In the genomic region with DNA sequence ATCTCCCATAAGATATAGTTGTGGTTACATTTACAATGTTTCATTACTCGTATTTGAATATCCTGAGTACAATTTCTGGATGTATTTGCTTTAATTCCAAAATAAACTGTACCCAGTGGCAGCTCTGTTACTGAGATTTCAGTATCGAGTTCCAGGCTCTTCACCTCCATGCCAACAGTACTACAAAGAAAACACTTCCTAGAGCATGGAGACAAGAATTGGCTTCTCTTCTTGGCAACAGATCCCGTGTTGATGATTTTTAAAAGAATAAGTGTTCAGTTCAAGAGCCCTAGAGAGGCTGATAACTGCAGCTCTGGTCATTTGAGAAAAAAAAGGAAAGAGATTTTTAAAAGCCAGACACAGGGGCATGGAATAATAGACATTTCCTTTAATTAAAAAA, we compare ENCODE assay signal across 27 cellular contexts.
A peak's percentile ranks its signal among the peaks of the same experiment; 100 is the strongest.
DNase-seq lines count a peak whose midpoint lies in the region; ATAC-seq and TF ChIP-seq lines count a peak whose summit lies in the region.
"Had no signal": no experiment of that assay in that cellular context is flagged by ENCODE, and none has a peak within 500 bp of the region (broad histone marks: within the 10 kb centered on the region; RNA-seq: fewer than 3 reads in every experiment).

No MANE protein-coding gene starts in this region.

- H3K4me1 Mint-ChIP-seq in GM23338 = peaks cover 28% of the 10 kb centered on the region
- H3K4me1 Mint-ChIP-seq in activated CD4-positive, alpha-beta T cell treated with anti-CD3 and anti-CD28 coated beads, Interleukin-2, amount 10 ng/mL, durations not matched to agents 24 days and 14 days = no peaks in the 10 kb centered on the region
- H3K4me1 Mint-ChIP-seq: activated CD4-positive, alpha-beta T cell treated with anti-CD3 and anti-CD28 coated beads, Interleukin-2, amount 10 ng/mL, durations not matched to agents 7 days and 5 days; activated naive CD4-positive, alpha-beta T cell treated with anti-CD3 and anti-CD28 coated beads, Interleukin-2, amount 50 U/mL, for 24 hours; memory B cell; nephron progenitor cell had no signal

- no peaks in the 10 kb centered on the region for H3K9me2 ChIP-seq in GM23338 (ENCODE audit: insufficient read depth)

- no peaks in the 10 kb centered on the region for H4K20me1 ChIP-seq in GM23338 (replicated peaks; ENCODE audit: insufficient read depth)
- H4K20me1 ChIP-seq: BLaER1 had no signal

- no peak overlapping the region for H3K4me3 ChIP-seq in GM23338
- H3K4me3 ChIP-seq: BLaER1, breast epithelium, gastrocnemius medialis, PC-9, upper lobe of left lung had no signal

- peaks cover 17% of the 10 kb centered on the region for H3K4me1 ChIP-seq in GM23338 (ENCODE audit: insufficient read depth)
- H3K4me1 ChIP-seq: BLaER1, breast epithelium, gastrocnemius medialis, upper lobe of left lung had no signal

- H3K27ac ChIP-seq in GM23338 (ENCODE audit: low read depth) = no peak overlapping the region
- H3K27ac ChIP-seq: BLaER1, breast epithelium, gastrocnemius medialis, PC-9, upper lobe of left lung had no signal

- TF ChIP-seq CTCF in GM23338 (conservative IDR thresholded peaks at IDR 0.05; ENCODE audit: low read depth in 2 of 2) = no peak

- H3K27me3 Mint-ChIP-seq in GM23338 (ENCODE audit: insufficient read depth, low read depth, poor library complexity) = peaks cover 4% of the 10 kb centered on the region
- H3K27me3 Mint-ChIP-seq in activated CD4-positive, alpha-beta T cell treated with anti-CD3 and anti-CD28 coated beads, Interleukin-2, amount 10 ng/mL, durations not matched to agents 24 days and 14 days = no peaks in the 10 kb centered on the region
- H3K27me3 Mint-ChIP-seq: activated CD4-positive, alpha-beta T cell treated with anti-CD3 and anti-CD28 coated beads, Interleukin-2, amount 10 ng/mL, durations not matched to agents 7 days and 5 days; activated naive CD4-positive, alpha-beta T cell treated with anti-CD3 and anti-CD28 coated beads, Interleukin-2, amount 50 U/mL, for 24 hours; memory B cell had no signal

- intact Hi-C loops in activated CD4-positive, alpha-beta T cell treated with anti-CD3 and anti-CD28 coated beads, Interleukin-2, amount 10 ng/mL, durations not matched to agents 24 days and 14 days (cut with micrococcal nuclease) = no loop called here

- peaks cover 3% of the 10 kb centered on the region; the same call in 1 of the 3 replicates for H3K36me3 Mint-ChIP-seq in GM23338 (ENCODE audit: low read depth)
- H3K36me3 Mint-ChIP-seq in activated CD4-positive, alpha-beta T cell treated with anti-CD3 and anti-CD28 coated beads, Interleukin-2, amount 10 ng/mL, durations not matched to agents 24 days and 14 days (ENCODE audit: low read depth) = no peaks in the 10 kb centered on the region
- H3K36me3 Mint-ChIP-seq: activated naive CD4-positive, alpha-beta T cell treated with anti-CD3 and anti-CD28 coated beads, Interleukin-2, amount 50 U/mL, for 24 hours; memory B cell had no signal

- no peaks in the 10 kb centered on the region for H3K79me2 ChIP-seq in GM23338 (replicated peaks; ENCODE audit: insufficient read depth)

- H3K4me3 Mint-ChIP-seq in GM23338 = no peak overlapping the region
- H3K4me3 Mint-ChIP-seq in activated CD4-positive, alpha-beta T cell treated with anti-CD3 and anti-CD28 coated beads, Interleukin-2, amount 10 ng/mL, durations not matched to agents 24 days and 14 days = no peak overlapping the region
- H3K4me3 Mint-ChIP-seq: activated CD4-positive, alpha-beta T cell treated with anti-CD3 and anti-CD28 coated beads, Interleukin-2, amount 10 ng/mL, durations not matched to agents 7 days and 5 days; activated naive CD4-positive, alpha-beta T cell treated with anti-CD3 and anti-CD28 coated beads, Interleukin-2, amount 50 U/mL, for 24 hours; memory B cell; nephron progenitor cell had no signal

- no peak for ATAC-seq in GM23338
- ATAC-seq in GM19455 (IDR thresholded peaks at IDR 0.05; ENCODE audit: unreplicated experiment) = no peak
- ATAC-seq: gastrocnemius medialis, HCT116 had no signal

- H3K4me2 ChIP-seq in GM23338 = no peak overlapping the region
- H3K4me2 ChIP-seq: BLaER1, PC-9 had no signal

- H3K36me3 ChIP-seq in GM23338 (ENCODE audit: insufficient read depth) = no peaks in the 10 kb centered on the region
- H3K36me3 ChIP-seq: BLaER1, breast epithelium, gastrocnemius medialis, upper lobe of left lung had no signal

- H3K27ac Mint-ChIP-seq in GM23338 = no peak overlapping the region
- no peak overlapping the region for H3K27ac Mint-ChIP-seq in activated CD4-positive, alpha-beta T cell treated with anti-CD3 and anti-CD28 coated beads, Interleukin-2, amount 10 ng/mL, durations not matched to agents 24 days and 14 days
- H3K27ac Mint-ChIP-seq: activated CD4-positive, alpha-beta T cell treated with anti-CD3 and anti-CD28 coated beads, Interleukin-2, amount 10 ng/mL, durations not matched to agents 7 days and 5 days; activated naive CD4-positive, alpha-beta T cell treated with anti-CD3 and anti-CD28 coated beads, Interleukin-2, amount 50 U/mL, for 24 hours; memory B cell; nephron progenitor cell had no signal

- H3K9me3 Mint-ChIP-seq in GM23338 = no peaks in the 10 kb centered on the region
- no peaks in the 10 kb centered on the region for H3K9me3 Mint-ChIP-seq in activated CD4-positive, alpha-beta T cell treated with anti-CD3 and anti-CD28 coated beads, Interleukin-2, amount 10 ng/mL, durations not matched to agents 24 days and 14 days
- H3K9me3 Mint-ChIP-seq: activated CD4-positive, alpha-beta T cell treated with anti-CD3 and anti-CD28 coated beads, Interleukin-2, amount 10 ng/mL, durations not matched to agents 7 days and 5 days; memory B cell had no signal

- DNase-seq in Ammon's horn (ENCODE audit: low spot score) (peak; percentile 49), GM23338 (ENCODE audit: low spot score) (peak; percentile 15), NCI-H2029 treated with DMSO at 0.1 percent for 48 hours (lab: John Stamatoyannopoulos, UW) (peak; percentile 58), fibroblast of gingiva (ENCODE audit: low read depth) (peak; percentile 19), DMS 273 (lab: John Stamatoyannopoulos, UW; ENCODE audit: unreplicated experiment) (no peak)
- no peak for DNase-seq in activated CD4-positive, alpha-beta T cell treated with anti-CD3 and anti-CD28 coated beads, Interleukin-2, amount 10 ng/mL, durations not matched to agents 24 days and 14 days
- DNase-seq in activated CD4-positive, CD25-positive, alpha-beta regulatory T cell (lab: John Stamatoyannopoulos, UW) = no peak
- DNase-seq: activated CD4-positive, alpha-beta T cell treated with anti-CD3 and anti-CD28 coated beads, Interleukin-2, amount 10 ng/mL, durations not matched to agents 7 days and 5 days; amygdala; DMS153; gastrocnemius medialis; GDM1; Karpas-422; MV-4-11; NCI-H2081 treated with DMSO at 0.1 percent for 48 hours; NCI-H510A treated with DMSO at 0.1 percent for 48 hours; nephron progenitor cell; PC-9; stimulated activated naive CD4-positive, alpha-beta T cell; SW 1271; upper lobe of left lung had no signal

- no peak overlapping the region for H2AFZ ChIP-seq in GM23338
- H2AFZ ChIP-seq: PC-9 had no signal

- no peaks in the 10 kb centered on the region for H3K27me3 ChIP-seq in GM23338 (ENCODE audit: insufficient read depth)
- H3K27me3 ChIP-seq: BLaER1, breast epithelium, gastrocnemius medialis, upper lobe of left lung had no signal

- 0 out of 2 replicates have a peak, but pooled peaks cover 6% of the 10 kb centered on the region for H3F3A ChIP-seq in GM23338 (replicated peaks; ENCODE audit: low read depth)

TF ChIP-seq in GM23338, 12 proteins besides CTCF, POLR2A, EP300 and RAD21 (continues in another document):
- TF ChIP-seq, protein P1, sequence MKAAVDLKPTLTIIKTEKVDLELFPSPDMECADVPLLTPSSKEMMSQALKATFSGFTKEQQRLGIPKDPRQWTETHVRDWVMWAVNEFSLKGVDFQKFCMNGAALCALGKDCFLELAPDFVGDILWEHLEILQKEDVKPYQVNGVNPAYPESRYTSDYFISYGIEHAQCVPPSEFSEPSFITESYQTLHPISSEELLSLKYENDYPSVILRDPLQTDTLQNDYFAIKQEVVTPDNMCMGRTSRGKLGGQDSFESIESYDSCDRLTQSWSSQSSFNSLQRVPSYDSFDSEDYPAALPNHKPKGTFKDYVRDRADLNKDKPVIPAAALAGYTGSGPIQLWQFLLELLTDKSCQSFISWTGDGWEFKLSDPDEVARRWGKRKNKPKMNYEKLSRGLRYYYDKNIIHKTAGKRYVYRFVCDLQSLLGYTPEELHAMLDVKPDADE (IDR thresholded peaks at IDR 0.05) = no peak
- no peak for TF ChIP-seq CREB1 (CRISPR knock-in tag; IDR thresholded peaks at IDR 0.05; ENCODE audit: low read depth)

Comparison
In these comparisons a context has a peak if more than half of its experiments do, and no peak if none do; other contexts are left out.
1. DNase-seq: peak in Ammon's horn (single experiment), GM23338 (single experiment), NCI-H2029 treated with DMSO at 0.1 percent for 48 hours (single experiment) and fibroblast of gingiva (single experiment); none in activated CD4-positive, alpha-beta T cell treated with anti-CD3 and anti-CD28 coated beads, Interleukin-2, amount 10 ng/mL, durations not matched to agents 24 days and 14 days (single experiment), DMS 273 (single experiment) and activated CD4-positive, CD25-positive, alpha-beta regulatory T cell (0 of 4).